In genomic region chrX:72181178-72182125, GRCh38 we compare ENCODE assay signal across 8 cellular contexts. TPM values are rescaled to one million over a fixed set of nuclear protein-coding genes. Genes with fewer than 3 reads are reported as not detected.
DNase-seq lines count a peak whose midpoint lies in the region; ATAC-seq and TF ChIP-seq lines count a peak whose summit lies in the region.

Gene PIN4, plus strand, starts transcription at chrX:72181757. Its CDS starts 29 bp downstream, at chrX:72181786.

- H3K27ac ChIP-seq in PC-3 (ENCODE audit: low read length), result peak within 1 kb of the TSS; percentile 74
- peak within 1 kb of the TSS; percentile 85 to 91 for H3K27ac ChIP-seq in esophagus (ENCODE audit: low read depth in 2 of 2, low read length in 1 of 2)

- peak within 1 kb of the TSS; percentile 92 for H2AFZ ChIP-seq in PC-3 (ENCODE audit: low read length)

- no peaks in the 10 kb centered on the region for H3K9me2 ChIP-seq in PC-3 (replicated peaks; ENCODE audit: low read length)

- no peaks in the 10 kb centered on the region for H3K36me3 ChIP-seq in PC-3 (ENCODE audit: low read depth, low read length)
- H3K36me3 ChIP-seq in esophagus (ENCODE audit: control insufficient read depth in 2 of 2, insufficient read depth in 2 of 2, low read length in 1 of 2), result no peaks in the 10 kb centered on the region
- H3K36me3 ChIP-seq in mucosa of stomach (ENCODE audit: control insufficient read depth, insufficient read depth, low read length), result no peaks in the 10 kb centered on the region

- CTCF ChIA-PET in PC-3 (lab: Charles Lee), result interaction anchor here (0.7 kb wide), 1 partner anchor 359 kb away, joined by 3 read pairs; no protein-coding TSS in a partner anchor

- H3K79me2 ChIP-seq in PC-3 (ENCODE audit: low read length), result peaks cover 22% of the 10 kb centered on the region

- peak; percentile 95 for DNase-seq in DMS153 (lab: John Stamatoyannopoulos, UW)
- DNase-seq in Jurkat, Clone E6-1 (ENCODE audit: low read depth, low spot score), result peak; percentile 94
- peak; percentile 97 for DNase-seq in PC-3
- DNase-seq in activated T-cell treated with anti-CD3 and anti-CD28 coated beads, Interleukin-2, amount 50 U/mL, for 1 hour, result peak; percentile 76
- DNase-seq in stimulated activated CD8-positive, alpha-beta memory T cell treated with anti-CD3 and anti-CD28 coated beads, Interleukin-7, amount 100 ng/mL, for 1 hour (ENCODE audit: low read depth in 2 of 2), result peak; percentile 51 to 58

- peak within 1 kb of the TSS; percentile 87 for H3K4me3 ChIP-seq in Jurkat, Clone E6-1 (ENCODE audit: low read length)
- peak within 1 kb of the TSS; percentile 78 for H3K4me3 ChIP-seq in PC-3 (ENCODE audit: low read length)
- peak within 1 kb of the TSS; percentile 63 to 90 for H3K4me3 ChIP-seq in esophagus (ENCODE audit: low read depth in 1 of 2, low read length in 2 of 2)
- H3K4me3 ChIP-seq in mucosa of stomach (ENCODE audit: low read length), result peak within 1 kb of the TSS; percentile 85

- H3F3A ChIP-seq in PC-3 (ENCODE audit: low read length, unreplicated experiment), result no peaks in the 10 kb centered on the region

- no TSS peak for BruUV-seq in PC-3 (replicated peaks; lab: Mats Ljungman, UMichigan)

- H3K9ac ChIP-seq in PC-3 (ENCODE audit: low read length) (peak within 1 kb of the TSS; percentile 86), mucosa of stomach (ENCODE audit: low read length) (peak within 1 kb of the TSS; percentile 81)

- POLR2A ChIA-PET in PC-3 (lab: Charles Lee; ENCODE audit: unreplicated experiment), result interaction anchor here (0.6 kb wide), 2 partner anchors 20 to 57 kb away, joined by 3 read pairs; no protein-coding TSS in a partner anchor

- ATAC-seq in GM21717 (IDR thresholded peaks at IDR 0.05; ENCODE audit: unreplicated experiment), result peak; percentile 97
- ATAC-seq in PC-3, result peak; percentile 96

- H3K9me3 ChIP-seq in PC-3 (ENCODE audit: low read length) (no peaks in the 10 kb centered on the region), esophagus (ENCODE audit: control insufficient read depth in 2 of 2, insufficient read depth in 1 of 2, low read depth in 1 of 2, low read length in 1 of 2) (no peaks in the 10 kb centered on the region), mucosa of stomach (ENCODE audit: control insufficient read depth, low read length) (no peaks in the 10 kb centered on the region)

- 0 to 14% methylated on average over 46 of the region's 46 CpGs for WGBS in esophagus, 2 donors

- intact Hi-C loops in PC-3 (cut with micrococcal nuclease), result loop anchor here (5.0 to 10.0 kb wide), 3 partner anchors 53 to 441 kb away; partner anchors contain the start of gene ERCC6L

- H3K4me2 ChIP-seq in PC-3 (ENCODE audit: low read length), result peak within 1 kb of the TSS; percentile 90

- no peaks in the 10 kb centered on the region for H4K20me1 ChIP-seq in PC-3 (ENCODE audit: low read length)

- TF ChIP-seq CTCF in PC-3 (conservative IDR thresholded peaks at IDR 0.05; ENCODE audit: low read depth, low read length), result no peak

- peaks cover 12% of the 10 kb centered on the region for H3K4me1 ChIP-seq in PC-3 (ENCODE audit: insufficient read depth, low read length)
- peaks cover 3% of the 10 kb centered on the region in 2 donors for H3K4me1 ChIP-seq in esophagus (ENCODE audit: control insufficient read depth in 2 of 2, insufficient read depth in 2 of 2, low read length in 1 of 2)
- H3K4me1 ChIP-seq in mucosa of stomach (ENCODE audit: control insufficient read depth, insufficient read depth, low read length), result peaks cover 8% of the 10 kb centered on the region

- H3K27me3 ChIP-seq in PC-3 (ENCODE audit: low read length) (no peaks in the 10 kb centered on the region), esophagus (ENCODE audit: control insufficient read depth in 1 of 2, insufficient read depth in 2 of 2, low read length in 2 of 2) (no peaks in the 10 kb centered on the region), mucosa of stomach (ENCODE audit: control insufficient read depth, insufficient read depth, low read length) (no peaks in the 10 kb centered on the region)

RNA-seq across cellular contexts. Expression of gene PIN4, which starts in this region (rescaled TPM):
- 68.0 TPM for polyA plus RNA-seq in Jurkat, Clone E6-1 (2012; ENCODE audit: insufficient read depth, insufficient read length)
- total RNA-seq in PC-3 (2014; rRNA removed), result 30.0 and 44.1 TPM in 2 replicates
- 10 to 100 TPM; 10.5 to 28.6 TPM for polyA plus RNA-seq in esophagus

Comparison
In these comparisons a context has a peak if more than half of its experiments do, and no peak if none do; other contexts are left out.
1. Peak in every context shown above with its lines: DNase-seq, ATAC-seq, H3K4me3 ChIP-seq and H3K27ac ChIP-seq.